In genomic region chr1:229227298-229227919, GRCh38 we compare ENCODE assay signal across 8 cellular contexts. TPM values are rescaled to one million over a fixed set of nuclear protein-coding genes. Genes with fewer than 3 reads are reported as not detected.
A peak's percentile ranks its signal among the peaks of the same experiment; 100 is the strongest.
DNase-seq lines count a peak whose midpoint lies in the region; ATAC-seq and TF ChIP-seq lines count a peak whose summit lies in the region.

No MANE protein-coding gene starts in this region.

- dilution Hi-C loops in mammary epithelial cell (cut with HindIII; ENCODE audit: low sequenced_read_pairs): no loop called here

- no peaks in the 10 kb centered on the region for H3K36me3 ChIP-seq in H7 (replicated peaks; ENCODE audit: control insufficient read depth, insufficient read depth, low read length)
- H3K36me3 ChIP-seq in mammary epithelial cell (ENCODE audit: insufficient read depth, low read length): no peaks in the 10 kb centered on the region

- no peak overlapping the region for H3K4me2 ChIP-seq in mammary epithelial cell (ENCODE audit: insufficient read depth, low read depth, low read length)

- peaks cover 57% of the 10 kb centered on the region for H3K4me1 ChIP-seq in mammary epithelial cell (ENCODE audit: insufficient read depth, low read length)

- peak; percentile 76 for TF ChIP-seq CTCF in AG09319 (IDR thresholded peaks at IDR 0.05; ENCODE audit: low read depth, low read length)
- peak; percentile 59 to 94 for TF ChIP-seq CTCF in mammary epithelial cell (conservative IDR thresholded peaks at IDR 0.05 in 1 of 2, IDR thresholded peaks at IDR 0.05 in 1 of 2; ENCODE audit: extremely low read depth in 1 of 2, insufficient read depth in 1 of 2, low read depth in 1 of 2, low read length in 2 of 2)

- no peaks in the 10 kb centered on the region for H4K20me1 ChIP-seq in mammary epithelial cell (ENCODE audit: insufficient read depth, low read length)

- no peak overlapping the region for H3K9ac ChIP-seq in mammary epithelial cell (ENCODE audit: insufficient read depth, low read length)

- intact Hi-C loops in mammary epithelial cell (cut with micrococcal nuclease): loop anchor here (1.0 to 10.0 kb wide), 6 partner anchors 70 to 563 kb away; partner anchors contain the start of gene RHOU

- WGBS in mammary epithelial cell (ENCODE audit: low coverage, missing lambda C conversion rate): 12% methylated on average over 14 of the region's 15 CpGs

- H3K4me3 ChIP-seq in H7 (ENCODE audit: insufficient read depth, low read depth, low read length) (no peak overlapping the region), mammary epithelial cell (replicated peaks in 1 of 3; ENCODE audit: insufficient read depth in 1 of 3, low read depth in 2 of 3, low read length in 3 of 3) (no peak overlapping the region)

- no peak overlapping the region for H2AFZ ChIP-seq in mammary epithelial cell (ENCODE audit: low read depth, low read length)

- no peaks in the 10 kb centered on the region for H3K9me3 ChIP-seq in mammary epithelial cell (replicated peaks; ENCODE audit: insufficient read depth, low read length)

- H3K27me3 ChIP-seq in H7 (ENCODE audit: control insufficient read depth, insufficient read depth, low read length) (no peaks in the 10 kb centered on the region), mammary epithelial cell (ENCODE audit: insufficient read depth, low read length) (no peaks in the 10 kb centered on the region)

- in situ Hi-C loops in mammary epithelial cell (cut with MboI; ENCODE audit: low sequenced_read_pairs in 2 of 2): no loop called here

- DNase-seq in AG09319 (ENCODE audit: extremely low read depth, low read depth) (no peak), H7 (peak; percentile 88), NCI-H345 treated with DMSO at 0.1 percent for 48 hours (lab: John Stamatoyannopoulos, UW; ENCODE audit: unreplicated experiment) (peak; percentile 81), mammary epithelial cell (peak; percentile 62), kidney glomerular epithelial cell (lab: John Stamatoyannopoulos, UW) (peak; percentile 70)
- peak; percentile 68 for DNase-seq in activated CD4-positive, CD25-positive, alpha-beta regulatory T cell treated with anti-CD3 and anti-CD28 coated beads, Interleukin-2, amount 50 U/mL, for 16 hours (ENCODE audit: low read depth, low spot score)
- DNase-seq in stimulated activated CD4-positive, alpha-beta T cell treated with anti-CD3 and anti-CD28 coated beads, Interleukin-4, amount 100 ng/mL, for 1 hour: peak; percentile 85

- CTCF ChIA-PET in mammary epithelial cell (lab: Charles Lee; ENCODE audit: low non-redundant PET): interaction anchor here (0.6 to 0.7 kb wide), 2 partner anchors 36 to 536 kb away, joined by 3 read pairs; no protein-coding TSS in a partner anchor

- no peaks in the 10 kb centered on the region for H3K79me2 ChIP-seq in mammary epithelial cell (ENCODE audit: insufficient read depth, low read length)

- ATAC-seq in GM21360 (IDR thresholded peaks at IDR 0.05; ENCODE audit: unreplicated experiment): no peak

- H3K27ac ChIP-seq in mammary epithelial cell (ENCODE audit: insufficient read depth, low read depth, low read length): no peak overlapping the region

- BruUV-seq in mammary epithelial cell (replicated peaks; lab: Mats Ljungman, UMichigan): no TSS peak

RNA-seq across cellular contexts. Expression of gene RAB4A, which starts 43.5 kb away (rescaled TPM):
- total RNA-seq in H7 (2014; rRNA removed; shearing (Covaris generic)): 47.0 and 60.7 TPM in 2 replicates
- total RNA-seq in mammary epithelial cell: 10 to 100 TPM; 46.5 to 59.2 TPM
- polyA plus RNA-seq in mammary epithelial cell: 25.9 TPM
- polyA minus RNA-seq in mammary epithelial cell: 16.5 TPM
